25 cellular contexts compared by ENCODE assay signal in genomic region chr19:44593294-44593693, GRCh38. TPM values are rescaled to one million over a fixed set of nuclear protein-coding genes. Genes with fewer than 3 reads are reported as not detected.
"Had no signal": no experiment of that assay in that cellular context is flagged by ENCODE, and none has a peak within 500 bp of the region (broad histone marks: within the 10 kb centered on the region; RNA-seq: fewer than 3 reads in every experiment).

No MANE protein-coding gene starts in this region.

- H3K36me3 ChIP-seq: adrenal gland, ascending aorta, brain microvascular endothelial cell, neutrophil, right lobe of liver, suprapubic skin, tibial nerve had no signal

- FAIRE-seq: urothelium cell line had no signal

- H2AFZ ChIP-seq: parathyroid adenoma had no signal

- DNase-seq: activated CD8-positive, alpha-beta memory T cell treated with anti-CD3 and anti-CD28 coated beads, Interleukin-2, amount 50 U/mL, for 4 hours; activated naive CD4-positive, alpha-beta T cell; activated T-cell treated with anti-CD3 and anti-CD28 coated beads, Interleukin-2, amount 50 U/mL, for 4 hours; adrenal gland; brain microvascular endothelial cell; caudate nucleus; effector CD8-positive, alpha-beta T cell; foreskin melanocyte; glutamatergic neuron; hypothalamus; right lobe of liver; stimulated activated CD4-positive, alpha-beta T cell treated with anti-CD3 and anti-CD28 coated beads, Interleukin-2, amount 100 ng/mL, for 24 hours; stimulated activated naive CD8-positive, alpha-beta T cell treated with anti-CD3 and anti-CD28 coated beads, Interleukin-15, amount 100 ng/mL, for 72 hours had no signal

- H3K9me3 ChIP-seq: adrenal gland, ascending aorta, neutrophil, right lobe of liver, suprapubic skin had no signal

- H3K4me3 ChIP-seq: adrenal gland, ascending aorta, right lobe of liver, skin epidermis, suprapubic skin, tibial nerve had no signal

- H3K27me3 ChIP-seq: adrenal gland, ascending aorta, brain microvascular endothelial cell, right lobe of liver, tibial nerve had no signal

- ATAC-seq: activated T-cell treated with anti-CD3 and anti-CD28 coated beads, Interleukin-2, amount 50 U/mL, for 4 hours; esophagus mucosa; stimulated activated effector memory CD8-positive, alpha-beta T cell treated with anti-CD3 and anti-CD28 coated beads, Interleukin-12 subunit alpha, Interleukin-12 subunit beta, amount 100 ng/mL, for 72 hours; stimulated activated naive CD8-positive, alpha-beta T cell treated with anti-CD3 and anti-CD28 coated beads, Interleukin-15, amount 100 ng/mL, for 72 hours had no signal

- H3K4me1 ChIP-seq: adrenal gland, ascending aorta, parathyroid adenoma, tibial nerve had no signal

- H3K79me2 ChIP-seq: parathyroid adenoma had no signal

- H3K27ac ChIP-seq: adrenal gland, ascending aorta, brain microvascular endothelial cell, neutrophil, parathyroid adenoma, right lobe of liver, skin epidermis, suprapubic skin, tibial nerve had no signal

RNA-seq across cellular contexts. Expression of gene IGSF23, which starts 20.1 kb away (rescaled TPM):
- total RNA-seq: activated T-cell treated with anti-CD3 and anti-CD28 coated beads, Interleukin-2, amount 50 U/mL, for 4 hours; activated T-helper 2 cell treated with anti-CD3 and anti-CD28 coated beads, Interferon-gamma antibody, Interleukin-2, Interleukin-4, amounts not matched to agents 10 μg/mL and 5 μg/mL and 100 μg/mL, durations not matched to agents 14 hours and 24 hours and 36 hours; adrenal gland; ascending aorta; dermis blood vessel endothelial cell; esophagus mucosa; mononuclear cell; suprapubic skin; tibial nerve had no signal
- polyA plus RNA-seq: adrenal gland had no signal
